11 cellular contexts compared by ENCODE assay signal in genomic region chr5:135230326-135230925, GRCh38.
DNase-seq lines count a peak whose midpoint lies in the region; ATAC-seq, FAIRE-seq and TF ChIP-seq lines count a peak whose summit lies in the region.
"Had no signal": no experiment of that assay in that cellular context is flagged by ENCODE, and none has a peak within 500 bp of the region (broad histone marks: within the 10 kb centered on the region; RNA-seq: fewer than 3 reads in every experiment).

No MANE protein-coding gene starts in this region.

- no peak overlapping the region for H3K4me3 ChIP-seq in MG63
- no peak overlapping the region for H3K4me3 ChIP-seq in astrocyte of the cerebellum (ENCODE audit: low read depth, low read length)

- in situ Hi-C loops in astrocyte of the cerebellum (cut with HindIII; ENCODE audit: low sequenced_read_pairs), result no loop called here

- DNase-seq in MG63 (peak; percentile 92), astrocyte of the cerebellum (ENCODE audit: low read depth) (peak; percentile 57), hypothalamus (lab: John Stamatoyannopoulos, UW) (peak in 32 of 51 donors; percentile 6 to 62 (median 38)), frontal cortex (ENCODE audit: low spot score in 2 of 2) (no peak), dedifferentiated amniotic fluid mesenchymal stem cell (ENCODE audit: extremely low spot score) (no peak)
- DNase-seq: activated CD8-positive, alpha-beta memory T cell treated with anti-CD3 and anti-CD28 coated beads, Interleukin-2, amount 50 U/mL, for 4 hours; NCI-H82 had no signal

- no peaks in the 10 kb centered on the region for H3K9me3 ChIP-seq in MG63

- no peak for ATAC-seq in HG02798 (IDR thresholded peaks at IDR 0.05; ENCODE audit: poor library complexity, unreplicated experiment)
- ATAC-seq in GM19455 (IDR thresholded peaks at IDR 0.05; ENCODE audit: unreplicated experiment), result no peak

- H3K27me3 ChIP-seq in MG63, result no peaks in the 10 kb centered on the region

- FAIRE-seq in frontal cortex (lab: Jason Lieb, UNC), result no peak
- FAIRE-seq: GM18507 had no signal

- no peak for TF ChIP-seq CTCF in astrocyte of the cerebellum (IDR thresholded peaks at IDR 0.05; ENCODE audit: low read depth, low read length, missing control alignments)

- peak overlapping the region; percentile 46 for H3K27ac ChIP-seq in temporal lobe (ENCODE audit: low read depth, low read length)

- H3K36me3 ChIP-seq in MG63, result no peaks in the 10 kb centered on the region

Comparison
In these comparisons a context has a peak if more than half of its experiments do, and no peak if none do; other contexts are left out.
1. DNase-seq: peak in MG63 (single experiment), astrocyte of the cerebellum (single experiment) and hypothalamus (32 of 51); none in frontal cortex (0 of 2) and dedifferentiated amniotic fluid mesenchymal stem cell (single experiment).